23 cellular contexts compared by ENCODE assay signal in the genomic region with DNA sequence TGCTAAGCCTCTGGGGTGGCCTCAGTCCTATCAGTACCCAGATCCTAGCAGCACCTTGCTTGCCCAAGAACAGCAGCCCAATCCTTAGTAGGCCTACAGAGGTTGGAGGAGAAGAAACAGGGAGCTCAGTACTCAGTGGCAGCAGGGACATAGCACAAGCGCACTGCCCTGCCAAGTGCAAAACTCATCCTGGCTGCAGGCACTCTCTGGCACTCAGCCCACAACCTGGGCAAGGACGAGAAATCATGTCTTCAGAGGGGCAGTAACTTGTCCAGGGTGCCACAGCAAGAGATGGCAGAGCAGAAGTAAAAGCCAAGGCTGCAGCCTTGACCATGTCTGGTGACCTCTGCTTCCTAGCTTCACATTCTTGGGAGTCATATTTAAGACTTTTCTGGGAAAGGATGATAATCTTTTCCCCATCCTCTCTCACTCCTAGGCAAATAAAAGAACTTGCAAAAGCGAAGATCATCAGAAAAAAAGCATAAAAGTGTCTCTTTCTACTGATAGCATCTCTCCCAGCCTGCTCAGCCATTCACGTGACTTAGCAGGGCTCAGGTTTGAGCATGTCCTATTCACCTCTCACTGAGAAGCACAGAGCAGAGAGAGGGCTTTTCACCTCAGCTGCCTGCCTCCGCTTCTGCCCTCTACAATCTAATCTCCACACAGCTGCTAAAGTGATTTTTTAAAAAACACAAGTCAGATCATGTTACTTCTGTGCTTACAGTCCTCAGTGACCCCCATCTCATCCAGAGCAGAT. TPM values are rescaled to one million over a fixed set of nuclear protein-coding genes. Genes with fewer than 3 reads are reported as not detected.
"Had no signal": no experiment of that assay in that cellular context is flagged by ENCODE, and none has a peak within 500 bp of the region (broad histone marks: within the 10 kb centered on the region; RNA-seq: fewer than 3 reads in every experiment).

No MANE protein-coding gene starts in this region.

- H3K27me3 ChIP-seq: brain microvascular endothelial cell, gastroesophageal sphincter, heart left ventricle, right lobe of liver had no signal

- H3K36me3 ChIP-seq: brain microvascular endothelial cell, gastroesophageal sphincter, heart left ventricle, right lobe of liver had no signal

- H3K4me1 ChIP-seq: gastroesophageal sphincter, heart left ventricle, right lobe of liver had no signal

- H3K27ac ChIP-seq: brain microvascular endothelial cell, coronary artery, gastroesophageal sphincter, heart left ventricle, right lobe of liver had no signal

- H3K4me3 ChIP-seq: coronary artery, gastroesophageal sphincter, heart left ventricle, right lobe of liver had no signal

- FAIRE-seq: small intestine, TTC549 had no signal

- ATAC-seq: activated CD4-positive, alpha-beta T cell treated with anti-CD3 and anti-CD28 coated beads for 36 hours; gastroesophageal sphincter; naive thymus-derived CD8-positive, alpha-beta T cell; right lobe of liver; WTC11 had no signal

- H3K9me3 ChIP-seq: gastroesophageal sphincter, heart left ventricle, right lobe of liver had no signal

- DNase-seq: activated CD4-positive, alpha-beta T cell treated with anti-CD3 and anti-CD28 coated beads for 36 hours; activated CD4-positive, alpha-beta T cell treated with anti-CD3 and anti-CD28 coated beads, Interleukin-2, amount 50 U/mL, for 48 hours; activated naive CD8-positive, alpha-beta T cell treated with anti-CD3 and anti-CD28 coated beads, Interleukin-2, amount 10 ng/mL, durations not matched to agents 7 days and 5 days; activated T-cell treated with anti-CD3 and anti-CD28 coated beads for 4 hours; brain microvascular endothelial cell; erythroblast; kidney glomerular epithelial cell; mesendoderm; naive thymus-derived CD8-positive, alpha-beta T cell; right lobe of liver; small intestine; stimulated activated CD4-positive, alpha-beta T cell treated with anti-CD3 and anti-CD28 coated beads, Interleukin-15, amount 100 ng/mL, for 24 hours; stimulated activated CD4-positive, alpha-beta T cell treated with anti-CD3 and anti-CD28 coated beads, Interleukin-2, amount 100 ng/mL, for 48 hours; trophoblast cell had no signal

RNA-seq across cellular contexts. Expression of a gene that starts 37.2 kb away (rescaled TPM):
- total RNA-seq: activated CD4-positive, alpha-beta T cell treated with anti-CD3 and anti-CD28 coated beads for 36 hours; activated naive CD8-positive, alpha-beta T cell treated with anti-CD3 and anti-CD28 coated beads, Interleukin-2, amount 10 ng/mL, durations not matched to agents 7 days and 5 days; activated T-helper 1 cell treated with anti-CD3 and anti-CD28 coated beads, Interleukin-12 subunit alpha, Interleukin-12 subunit beta, Interleukin-2, Interleukin-4 antibody, amounts not matched to agents 30 ng/mL and 10 ng/mL and 1 ng/mL, durations not matched to agents 14 hours and 24 hours and 36 hours; gastroesophageal sphincter; heart left ventricle; lower leg skin; naive thymus-derived CD8-positive, alpha-beta T cell; osteocyte; pulmonary artery endothelial cell; right lobe of liver had no signal
- polyA plus RNA-seq: heart left ventricle; naive thymus-derived CD8-positive, alpha-beta T cell; small intestine had no signal
